Comparison of ENCODE assay signal across 18 cellular contexts in genomic region chr13:35127466-35127865, GRCh38.
DNase-seq lines count a peak whose midpoint lies in the region; ATAC-seq, FAIRE-seq and TF ChIP-seq lines count a peak whose summit lies in the region.
"Had no signal": no experiment of that assay in that cellular context is flagged by ENCODE, and none has a peak within 500 bp of the region (broad histone marks: within the 10 kb centered on the region; RNA-seq: fewer than 3 reads in every experiment).

No MANE protein-coding gene starts in this region.

- H3K9ac ChIP-seq in HepG2 (ENCODE audit: insufficient read depth, low read depth, low read length) (no peak overlapping the region), K562 (ENCODE audit: insufficient read depth in 1 of 2, low read depth in 2 of 2, low read length in 2 of 2) (no peak overlapping the region), keratinocyte (ENCODE audit: control insufficient read depth, extremely low read depth, insufficient read depth, low read length) (no peak overlapping the region)
- H3K9ac ChIP-seq: GM23248 had no signal

- POLR2A ChIA-PET in HepG2 (lab: Yijun Ruan, JAX) (no interaction called here), K562 (lab: Yijun Ruan, JAX) (no interaction called here)

- BruUV-seq in HepG2 (replicated peaks; lab: Mats Ljungman, UMichigan) (no TSS peak), K562 (replicated peaks; lab: Mats Ljungman, UMichigan) (no TSS peak)

- no peaks in the 10 kb centered on the region for H3K27me3 ChIP-seq in HepG2 (ENCODE audit: control insufficient read depth in 1 of 2, insufficient read depth in 2 of 2, low read length in 2 of 2)
- no peaks in the 10 kb centered on the region for H3K27me3 ChIP-seq in right lobe of liver
- H3K27me3 ChIP-seq in K562 (ENCODE audit: control insufficient read depth in 2 of 2, insufficient read depth in 2 of 2, low read length in 2 of 2): no peaks in the 10 kb centered on the region
- H3K27me3 ChIP-seq in keratinocyte (ENCODE audit: control insufficient read depth, extremely low read depth, insufficient read depth, low read length): no peaks in the 10 kb centered on the region

- no peak for ATAC-seq in HepG2
- ATAC-seq in right lobe of liver: no peak
- ATAC-seq in K562: no peak
- ATAC-seq in HG03520 (IDR thresholded peaks at IDR 0.05; ENCODE audit: unreplicated experiment): no peak

- H3K4me1 ChIP-seq in HepG2 (ENCODE audit: insufficient read depth, low read length) (no peaks in the 10 kb centered on the region), right lobe of liver (no peaks in the 10 kb centered on the region), K562 (replicated peaks in 1 of 2; ENCODE audit: control insufficient read depth in 2 of 2, insufficient read depth in 2 of 2, low read length in 2 of 2) (no peaks in the 10 kb centered on the region), keratinocyte (ENCODE audit: control insufficient read depth, extremely low read depth, insufficient read depth, low read length) (no peaks in the 10 kb centered on the region)

- 93% methylated on average over 2 of the region's 2 CpGs for WGBS in HepG2 (ENCODE audit: low lambda C conversion rate)
- 67% methylated on average over 2 of the region's 2 CpGs for WGBS in right lobe of liver (ENCODE audit: insufficient coverage, low coverage, low lambda C conversion rate, missing lambda C conversion rate)
- 6% methylated on average over 2 of the region's 2 CpGs for WGBS in K562 (ENCODE audit: insufficient coverage, low coverage, missing lambda C conversion rate)

- no peaks in the 10 kb centered on the region for H3K9me1 ChIP-seq in K562 (ENCODE audit: control insufficient read depth, insufficient read depth, low read length)
- H3K9me1 ChIP-seq in keratinocyte (ENCODE audit: control insufficient read depth, extremely low read depth, insufficient read depth, low read length): no peaks in the 10 kb centered on the region

- no peaks in the 10 kb centered on the region for H4K20me1 ChIP-seq in HepG2 (ENCODE audit: insufficient read depth, low read length)
- H4K20me1 ChIP-seq in K562 (replicated peaks; ENCODE audit: control insufficient read depth, insufficient read depth, low read length): no peaks in the 10 kb centered on the region
- no peaks in the 10 kb centered on the region for H4K20me1 ChIP-seq in keratinocyte (ENCODE audit: control insufficient read depth, extremely low read depth, insufficient read depth, low read length)

- no peak for TF ChIP-seq CTCF in HepG2 (CRISPR knock-in tag; IDR thresholded peaks at IDR 0.05)
- no peak for TF ChIP-seq CTCF in right lobe of liver (IDR thresholded peaks at IDR 0.05)
- TF ChIP-seq CTCF in K562 (IDR thresholded peaks at IDR 0.05 in 2 of 3, conservative IDR thresholded peaks at IDR 0.05 in 1 of 3; ENCODE audit: insufficient read depth in 2 of 3, low read depth in 1 of 3, low read length in 3 of 3): no peak
- no peak for TF ChIP-seq CTCF in keratinocyte (optimal IDR thresholded peaks at IDR 0.05 in 1 of 3, IDR thresholded peaks at IDR 0.05 in 1 of 3, conservative IDR thresholded peaks at IDR 0.05 in 1 of 3; ENCODE audit: extremely low read depth in 1 of 3, insufficient read depth in 2 of 3, low read length in 3 of 3)

- H3K36me3 ChIP-seq in HepG2 (replicated peaks in 1 of 2; ENCODE audit: control insufficient read depth in 1 of 2, insufficient read depth in 2 of 2, low read length in 2 of 2) (no peaks in the 10 kb centered on the region), right lobe of liver (no peaks in the 10 kb centered on the region), K562 (ENCODE audit: control insufficient read depth, insufficient read depth, low read length) (no peaks in the 10 kb centered on the region), keratinocyte (ENCODE audit: control insufficient read depth in 2 of 2, extremely low read depth in 1 of 2, insufficient read depth in 2 of 2, low read length in 2 of 2) (no peaks in the 10 kb centered on the region)

- DNase-seq in HepG2 (ENCODE audit: low spot score): no peak
- no peak for DNase-seq in right lobe of liver
- DNase-seq in K562 (ENCODE audit: extremely low read depth in 1 of 4, low spot score in 3 of 4): no peak
- DNase-seq in keratinocyte (ENCODE audit: low read depth, low spot score): no peak
- DNase-seq in SIG-M5 treated with dmso at 0.1 percent for 504 hours (lab: John Stamatoyannopoulos, UW; ENCODE audit: unreplicated experiment): no peak
- no peak for DNase-seq in inferior parietal cortex (ENCODE audit: extremely low spot score)
- DNase-seq: C1 segment of cervical spinal cord; Calu3; CD4-positive, alpha-beta memory T cell; COR-L47; DMS53; DMS79 treated with DMSO at 0.1 percent for 48 hours; GM23248; H7; HCEC 1CT had no signal

- dilution Hi-C loops in keratinocyte (cut with MboI; ENCODE audit: extremely low pct_ligation_motif_present, low sequenced_read_pairs): no loop called here

- H3K79me2 ChIP-seq in HepG2 (ENCODE audit: insufficient read depth, low read length) (no peaks in the 10 kb centered on the region), K562 (ENCODE audit: control insufficient read depth, insufficient read depth, low read length) (no peaks in the 10 kb centered on the region), keratinocyte (ENCODE audit: control insufficient read depth, insufficient read depth, low read length) (no peaks in the 10 kb centered on the region)

- intact Hi-C loops in HepG2 (cut with micrococcal nuclease; ENCODE audit: unreplicated experiment): no loop called here
- intact Hi-C loops in right lobe of liver (cut with DNase I): no loop called here
- intact Hi-C loops in K562 (cut with micrococcal nuclease): no loop called here

- TF ChIP-seq POLR2A in HepG2 (IDR thresholded peaks at IDR 0.05; ENCODE audit: insufficient read depth in 1 of 2, low read depth in 2 of 2, low read length in 2 of 2) (no peak), right lobe of liver (IDR thresholded peaks at IDR 0.05) (no peak), K562 (conservative IDR thresholded peaks at IDR 0.05) (no peak)

- CTCF ChIA-PET in HepG2 (lab: Yijun Ruan, JAX; ENCODE audit: low intra/inter-chr PET ratio, low total read pairs): no interaction called here
- CTCF ChIA-PET in K562 (lab: Yijun Ruan, JAX; ENCODE audit: low intra/inter-chr PET ratio): no interaction called here

- TF ChIP-seq EP300 in HepG2 (IDR thresholded peaks at IDR 0.05; ENCODE audit: low read depth in 2 of 2, low read length in 2 of 2) (no peak), HepG2 (CRISPR knock-in tag; IDR thresholded peaks at IDR 0.05; ENCODE audit: borderline replicate concordance) (no peak), K562 (IDR thresholded peaks at IDR 0.05; ENCODE audit: low read length) (no peak)

- FAIRE-seq in HepG2 (lab: Jason Lieb, UNC): no peak
- no peak for FAIRE-seq in K562 (lab: Jason Lieb, UNC)
- peak; percentile 34 for FAIRE-seq in keratinocyte (lab: Jason Lieb, UNC)
- FAIRE-seq: GM12892 had no signal

- H3K27ac ChIP-seq in HepG2 (ENCODE audit: extremely low read length, insufficient read depth, low read length) (no peak overlapping the region), right lobe of liver (no peak overlapping the region), K562 (ENCODE audit: extremely low read depth, low read depth, low read length) (no peak overlapping the region), keratinocyte (ENCODE audit: control insufficient read depth, insufficient read depth, low read length) (no peak overlapping the region)
- H3K27ac ChIP-seq: 22Rv1, GM23248 had no signal

- in situ Hi-C loops in HepG2 (cut with HindIII; ENCODE audit: extremely low pct_ligation_motif_present, low pct_unique_long_range_greater_than_20kb) (no loop called here), K562 (cut with MboI) (no loop called here)

- H3K4me2 ChIP-seq in HepG2 (ENCODE audit: low read depth, low read length) (no peak overlapping the region), K562 (ENCODE audit: insufficient read depth, low read length) (no peak overlapping the region), keratinocyte (ENCODE audit: control insufficient read depth, extremely low read depth, insufficient read depth, low read depth, low read length) (no peak overlapping the region)

- no peak overlapping the region for H3K4me3 ChIP-seq in HepG2 (replicated peaks in 1 of 3; ENCODE audit: insufficient read depth in 1 of 3, low read depth in 2 of 3, low read length in 3 of 3)
- no peak overlapping the region for H3K4me3 ChIP-seq in right lobe of liver
- H3K4me3 ChIP-seq in K562: no peak overlapping the region
- no peak overlapping the region for H3K4me3 ChIP-seq in keratinocyte (ENCODE audit: control insufficient read depth in 2 of 3, extremely low read depth in 1 of 3, insufficient read depth in 2 of 3, low read depth in 1 of 3, low read length in 3 of 3)
- H3K4me3 ChIP-seq: GM23248 had no signal

- H3K9me3 ChIP-seq in HepG2 (ENCODE audit: low read length) (no peaks in the 10 kb centered on the region), right lobe of liver (no peaks in the 10 kb centered on the region), K562 (replicated peaks; ENCODE audit: control insufficient read depth, insufficient read depth, low read depth, low read length) (no peaks in the 10 kb centered on the region), keratinocyte (ENCODE audit: control insufficient read depth, low read depth, low read length) (no peaks in the 10 kb centered on the region)

- H2AFZ ChIP-seq in HepG2 (ENCODE audit: low read length) (no peak overlapping the region), K562 (ENCODE audit: low read depth, low read length) (no peak overlapping the region), keratinocyte (ENCODE audit: control insufficient read depth, low read length) (no peak overlapping the region)
- H2AFZ ChIP-seq: GM23248 had no signal

- TF ChIP-seq RAD21 in HepG2 (CRISPR knock-in tag; IDR thresholded peaks at IDR 0.05) (no peak), K562 (CRISPR knock-in tag; conservative IDR thresholded peaks at IDR 0.05 in 1 of 2, IDR thresholded peaks at IDR 0.05 in 1 of 2) (no peak)

TF ChIP-seq in HepG2, 621 proteins besides CTCF, POLR2A, EP300 and RAD21 (continues in another document):
- no peak for TF ChIP-seq ZFP41 (CRISPR knock-in tag; IDR thresholded peaks at IDR 0.05; ENCODE audit: borderline replicate concordance)
- no peak for TF ChIP-seq NR1H2 (CRISPR knock-in tag; IDR thresholded peaks at IDR 0.05; ENCODE audit: borderline replicate concordance, low read depth)
- TF ChIP-seq PRMT3 (CRISPR knock-in tag; IDR thresholded peaks at IDR 0.05; ENCODE audit: borderline replicate concordance, low read depth): no peak
- TF ChIP-seq MAFF (IDR thresholded peaks at IDR 0.05; ENCODE audit: low read depth, low read length): peak; percentile 77

TF ChIP-seq in K562, 482 proteins besides CTCF, POLR2A, EP300 and RAD21:
- TF ChIP-seq BRD9 (IDR thresholded peaks at IDR 0.05; ENCODE audit: low read depth, partially characterized antibody): no peak
- TF ChIP-seq ZNF316 (IDR thresholded peaks at IDR 0.05): peak; percentile 50

Comparison
In these comparisons a context has a peak if more than half of its experiments do, and no peak if none do; other contexts are left out.
1. Of the 241 proteins assayed by ChIP-seq in both HepG2 and K562: peak only in HepG2: MAFF and MAFK; only in K562: none; in both: none; in neither: 239.